In the genomic region with DNA sequence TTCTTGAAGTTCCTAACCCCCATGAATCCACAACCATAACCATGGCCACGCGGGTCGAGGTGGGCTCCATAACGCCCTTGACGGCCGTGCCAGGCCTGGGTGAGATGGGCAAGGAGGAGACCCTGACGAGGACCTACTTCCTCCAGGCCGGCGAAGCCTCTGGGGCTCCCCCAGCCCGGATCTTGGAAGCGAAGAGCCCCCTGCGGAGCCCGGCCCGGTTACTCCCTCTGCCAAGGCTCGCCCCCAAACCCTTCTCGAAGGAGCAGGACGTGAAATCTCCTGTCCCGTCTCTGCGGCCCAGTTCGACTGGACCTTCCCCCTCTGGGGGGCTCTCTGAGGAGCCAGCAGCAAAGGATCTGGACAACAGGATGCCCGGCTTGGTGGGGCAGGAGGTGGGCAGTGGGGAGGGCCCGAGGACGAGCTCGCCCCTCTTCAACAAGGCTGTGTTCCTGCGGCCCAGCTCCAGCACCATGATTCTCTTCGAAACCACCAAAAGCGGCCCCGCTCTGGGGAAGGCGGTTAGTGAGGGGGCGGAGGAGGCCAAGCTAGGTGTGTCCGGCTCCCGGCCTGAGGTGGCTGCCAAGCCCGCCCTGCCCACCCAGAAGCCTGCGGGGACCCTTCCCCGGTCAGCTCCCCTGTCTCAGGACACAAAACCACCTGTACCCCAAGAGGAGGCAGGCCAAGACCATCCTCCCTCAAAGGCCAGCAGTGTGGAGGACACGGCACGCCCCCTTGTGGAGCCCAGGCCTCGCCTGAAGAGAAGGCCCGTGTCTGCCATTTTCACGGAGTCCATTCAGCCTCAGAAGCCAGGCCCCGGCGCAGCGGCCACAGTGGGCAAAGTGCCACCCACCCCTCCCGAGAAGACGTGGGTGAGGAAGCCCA, we compare ENCODE assay signal across 9 cellular contexts.
DNase-seq lines count a peak whose midpoint lies in the region; ATAC-seq, FAIRE-seq and TF ChIP-seq lines count a peak whose summit lies in the region.
"Had no signal": no experiment of that assay in that cellular context is flagged by ENCODE, and none has a peak within 500 bp of the region (broad histone marks: within the 10 kb centered on the region; RNA-seq: fewer than 3 reads in every experiment).

No MANE protein-coding gene starts in this region.

- H4K20me1 ChIP-seq in HCT116 (ENCODE audit: insufficient read depth) = no peaks in the 10 kb centered on the region

- H3K79me2 ChIP-seq in HCT116 (ENCODE audit: insufficient read depth, low read length) = peaks cover 13% of the 10 kb centered on the region; the same call in 1 of the 2 replicates

- DNase-seq in 8988T = peak; percentile 34
- no peak for DNase-seq in HCT116 (ENCODE audit: low read depth, low spot score)
- DNase-seq in astrocyte of the cerebellum (ENCODE audit: low read depth) = no peak
- DNase-seq in left colon = peak in 1 of 2 donors; percentile 64
- DNase-seq in T1000 (lab: John Stamatoyannopoulos, UW) = no peak
- DNase-seq in occipital lobe (lab: John Stamatoyannopoulos, UW) = no peak
- DNase-seq in frontal cortex (ENCODE audit: low spot score in 2 of 2) = no peak

- peaks cover 24 to 37% of the 10 kb centered on the region in 2 experiments for H3K4me1 ChIP-seq in HCT116 (ENCODE audit: control insufficient read depth in 1 of 2, insufficient read depth in 2 of 2, low read length in 2 of 2)

- peak; percentile 35 to 53 (median 35); a peak in 3 of 6 replicates for TF ChIP-seq CTCF in HCT116 (IDR thresholded peaks at IDR 0.05 in 2 of 3, conservative IDR thresholded peaks at IDR 0.05 in 1 of 3; ENCODE audit: borderline replicate concordance in 1 of 3, insufficient read depth in 1 of 3, low read depth in 2 of 3, low read length in 2 of 3)
- peak; percentile 43 for TF ChIP-seq CTCF in astrocyte of the cerebellum (IDR thresholded peaks at IDR 0.05; ENCODE audit: low read depth, low read length, missing control alignments)

- ATAC-seq in HCT116 (peak; percentile 65), left colon (peak; percentile 21), GM18909 (IDR thresholded peaks at IDR 0.05; ENCODE audit: poor library complexity, unreplicated experiment) (no peak)

- CTCF ChIA-PET in HCT116 (lab: Charles Lee) = interaction anchor here (0.6 to 1.0 kb wide), 2 partner anchors 49 to 68 kb away, joined by 3 to 4 read pairs; no protein-coding TSS in a partner anchor

- H3K9ac ChIP-seq in HCT116 (ENCODE audit: low read length) = no peak overlapping the region

- no peak overlapping the region for H2AFZ ChIP-seq in HCT116 (ENCODE audit: low read depth, low read length, poor library complexity, severe bottlenecking)

- H3K36me3 ChIP-seq in HCT116 (ENCODE audit: control insufficient read depth in 1 of 2, insufficient read depth in 2 of 2, low read length in 2 of 2) = peaks cover 4 to 12% of the 10 kb centered on the region in 2 experiments; a peak in 2 of 4 replicates

- in situ Hi-C loops in astrocyte of the cerebellum (cut with HindIII; ENCODE audit: low sequenced_read_pairs) = no loop called here

- intact Hi-C loops in HCT116 (cut with micrococcal nuclease) (loop anchor here (2.0 to 5.0 kb wide), 2 partner anchors 33 to 76 kb away; a partner anchor contains a TSS), left colon (cut with DNase I, micrococcal nuclease) (no loop called here)

- H3K27me3 ChIP-seq in HCT116 (ENCODE audit: insufficient read depth, low read length) = no peaks in the 10 kb centered on the region

- peak; percentile 73 for TF ChIP-seq RAD21 in HCT116 (IDR thresholded peaks at IDR 0.05; ENCODE audit: low read depth)

- RAD21 ChIA-PET in HCT116 (lab: Charles Lee; ENCODE audit: low non-redundant PET in 1 of 2, low total read pairs in 2 of 2, uncharacterized antibody in 2 of 2, unreplicated experiment in 2 of 2) = no interaction called here

- H3K27ac ChIP-seq in HCT116 (ENCODE audit: low read depth, low read length) = no peak overlapping the region; the same call in 1 of the 2 replicates
- H3K27ac ChIP-seq: HL-60 had no signal

- H3K4me2 ChIP-seq in HCT116 (ENCODE audit: low read length) = no peak overlapping the region

- POLR2A ChIA-PET in HCT116 (lab: Charles Lee) = no interaction called here

- H3K9me2 ChIP-seq in HCT116 (ENCODE audit: insufficient read depth) = no peaks in the 10 kb centered on the region

- BruUV-seq in HCT116 (replicated peaks; lab: Mats Ljungman, UMichigan) = no TSS peak

- TF ChIP-seq POLR2A in HCT116 (IDR thresholded peaks at IDR 0.05; ENCODE audit: borderline replicate concordance, extremely low read depth, insufficient read depth, insufficient read length) = no peak

- no peaks in the 10 kb centered on the region for H3K9me3 ChIP-seq in HCT116 (ENCODE audit: control insufficient read depth in 1 of 2, insufficient read depth in 1 of 2, low read depth in 1 of 2, low read length in 2 of 2)

- FAIRE-seq in frontal cortex (lab: Jason Lieb, UNC) = no peak

- H3K4me3 ChIP-seq in HCT116 (replicated peaks in 1 of 2; ENCODE audit: low read depth in 1 of 2, low read length in 2 of 2) (no peak overlapping the region), astrocyte of the cerebellum (ENCODE audit: low read depth, low read length) (no peak overlapping the region)

TF ChIP-seq in HCT116, 20 proteins besides CTCF, POLR2A, EP300 and RAD21:
- no peak for TF ChIP-seq SP1 (IDR thresholded peaks at IDR 0.05; ENCODE audit: low read depth)
- no peak for TF ChIP-seq EGR1 (IDR thresholded peaks at IDR 0.05; ENCODE audit: low read depth)
- TF ChIP-seq YY1 (IDR thresholded peaks at IDR 0.05; ENCODE audit: extremely low read depth, insufficient replicate concordance, low read depth, low read length) = peak; percentile 31
- no peak for TF ChIP-seq FOSL1 (IDR thresholded peaks at IDR 0.05; ENCODE audit: low read depth)
- TF ChIP-seq, protein P1, sequence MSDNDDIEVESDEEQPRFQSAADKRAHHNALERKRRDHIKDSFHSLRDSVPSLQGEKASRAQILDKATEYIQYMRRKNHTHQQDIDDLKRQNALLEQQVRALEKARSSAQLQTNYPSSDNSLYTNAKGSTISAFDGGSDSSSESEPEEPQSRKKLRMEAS (IDR thresholded peaks at IDR 0.05) = no peak
TF ChIP-seq in HCT116: peak in this region for 1.
